27 cellular contexts compared by ENCODE assay signal in genomic region chr18:68314403-68314802, GRCh38.
A peak's percentile ranks its signal among the peaks of the same experiment; 100 is the strongest.
DNase-seq lines count a peak whose midpoint lies in the region; ATAC-seq and TF ChIP-seq lines count a peak whose summit lies in the region.
"Had no signal": no experiment of that assay in that cellular context is flagged by ENCODE, and none has a peak within 500 bp of the region (broad histone marks: within the 10 kb centered on the region; RNA-seq: fewer than 3 reads in every experiment).

No MANE protein-coding gene starts in this region.

- CTCF ChIA-PET in activated CD4-positive, alpha-beta T cell treated with anti-CD3 and anti-CD28 coated beads for 36 hours (lab: Charles Lee), result no interaction called here

- no peaks in the 10 kb centered on the region for H3K9me3 ChIP-seq in skeletal muscle satellite cell (replicated peaks; ENCODE audit: low read length)
- H3K9me3 ChIP-seq: gastrocnemius medialis, prostate gland, thoracic aorta had no signal

- H3K4me1 Mint-ChIP-seq in activated T-cell treated with anti-CD3 and anti-CD28 coated beads, Interleukin-2, amount 50 U/mL, for 72 hours (ENCODE audit: low read depth), result no peaks in the 10 kb centered on the region
- no peaks in the 10 kb centered on the region for H3K4me1 Mint-ChIP-seq in activated CD4-positive, alpha-beta T cell treated with anti-CD3 and anti-CD28 coated beads for 36 hours
- H3K4me1 Mint-ChIP-seq: B cell, GM23338, WTC11 had no signal

- peak overlapping the region; percentile 46 for H3K4me2 ChIP-seq in skeletal muscle satellite cell (ENCODE audit: low read length)
- H3K4me2 ChIP-seq: GM23338 had no signal

- H3K27me3 ChIP-seq in skeletal muscle satellite cell (ENCODE audit: control insufficient read depth, insufficient read depth, low read length), result no peaks in the 10 kb centered on the region
- H3K27me3 ChIP-seq: dorsolateral prefrontal cortex, gastrocnemius medialis had no signal

- no peak overlapping the region for H3K4me3 ChIP-seq in fibroblast of mammary gland (ENCODE audit: control insufficient read depth, low read depth, low read length)
- H3K4me3 ChIP-seq in skeletal muscle satellite cell (ENCODE audit: low read length), result no peak overlapping the region
- H3K4me3 ChIP-seq: dorsolateral prefrontal cortex, gastrocnemius medialis, GM23338, K562, prostate gland, SK-N-MC, thoracic aorta had no signal

- no peak overlapping the region for H3K9ac ChIP-seq in skeletal muscle satellite cell (ENCODE audit: low read depth, low read length)

- TF ChIP-seq CTCF in fibroblast of mammary gland (conservative IDR thresholded peaks at IDR 0.05; ENCODE audit: control insufficient read depth, insufficient read depth, low read depth, low read length), result no peak

- no peaks in the 10 kb centered on the region for H3K36me3 Mint-ChIP-seq in activated T-cell treated with anti-CD3 and anti-CD28 coated beads, Interleukin-2, amount 50 U/mL, for 72 hours (ENCODE audit: insufficient read depth in 2 of 2)
- H3K36me3 Mint-ChIP-seq in activated CD4-positive, alpha-beta T cell treated with anti-CD3 and anti-CD28 coated beads for 36 hours (ENCODE audit: low read depth), result no peaks in the 10 kb centered on the region
- H3K36me3 Mint-ChIP-seq: WTC11 had no signal

- POLR2A ChIA-PET in activated CD4-positive, alpha-beta T cell treated with anti-CD3 and anti-CD28 coated beads for 36 hours (lab: Charles Lee), result no interaction called here

- no peaks in the 10 kb centered on the region for H3K36me3 ChIP-seq in skeletal muscle satellite cell (ENCODE audit: insufficient read depth, low read length)
- H3K36me3 ChIP-seq: gastrocnemius medialis, prostate gland, thoracic aorta had no signal

- no peak overlapping the region for H3K4me3 Mint-ChIP-seq in activated T-cell treated with anti-CD3 and anti-CD28 coated beads, Interleukin-2, amount 50 U/mL, for 72 hours
- no peak overlapping the region for H3K4me3 Mint-ChIP-seq in activated CD4-positive, alpha-beta T cell treated with anti-CD3 and anti-CD28 coated beads for 36 hours
- H3K4me3 Mint-ChIP-seq: B cell, GM23338, WTC11 had no signal

- DNase-seq in GM04504 (ENCODE audit: low read depth), result peak; percentile 18
- peak; percentile 54 for DNase-seq in RPMI7951 (ENCODE audit: low read depth)
- peak; percentile 15 for DNase-seq in fibroblast of mammary gland (ENCODE audit: low read depth)
- DNase-seq in sciatic nerve (ENCODE audit: low spot score), result no peak
- no peak for DNase-seq in activated T-cell treated with anti-CD3 and anti-CD28 coated beads, Interleukin-2, amount 50 U/mL, for 72 hours
- no peak for DNase-seq in activated CD4-positive, alpha-beta T cell treated with anti-CD3 and anti-CD28 coated beads for 36 hours
- DNase-seq: activated CD4-positive, alpha-beta T cell treated with anti-CD3 and anti-CD28 coated beads, Interleukin-2, amount 50 U/mL, for 48 hours; activated effector memory CD4-positive, alpha-beta T cell treated with anti-CD3 and anti-CD28 coated beads, Interleukin-2, amount 50 U/mL, for 16 hours; amygdala; caudate nucleus; DMS79; dorsolateral prefrontal cortex; gastrocnemius medialis; kidney glomerular epithelial cell; NCI-H146; NCI-H524; small intestine; stimulated activated naive CD4-positive, alpha-beta T cell had no signal

- H3K9me3 Mint-ChIP-seq in activated T-cell treated with anti-CD3 and anti-CD28 coated beads, Interleukin-2, amount 50 U/mL, for 72 hours, result no peaks in the 10 kb centered on the region
- peaks cover 7% of the 10 kb centered on the region for H3K9me3 Mint-ChIP-seq in activated CD4-positive, alpha-beta T cell treated with anti-CD3 and anti-CD28 coated beads for 36 hours (ENCODE audit: low read depth)
- H3K9me3 Mint-ChIP-seq: GM23338 had no signal

- H3K27me3 Mint-ChIP-seq in activated T-cell treated with anti-CD3 and anti-CD28 coated beads, Interleukin-2, amount 50 U/mL, for 72 hours (ENCODE audit: low read depth), result no peaks in the 10 kb centered on the region
- no peaks in the 10 kb centered on the region for H3K27me3 Mint-ChIP-seq in activated CD4-positive, alpha-beta T cell treated with anti-CD3 and anti-CD28 coated beads for 36 hours
- H3K27me3 Mint-ChIP-seq: B cell had no signal

- peaks cover 27% of the 10 kb centered on the region for H3K4me1 ChIP-seq in skeletal muscle satellite cell (ENCODE audit: control insufficient read depth, insufficient read depth, low read length)
- H3K4me1 ChIP-seq: gastrocnemius medialis, prostate gland had no signal

- intact Hi-C loops in sciatic nerve (cut with DNase I), result no loop called here
- intact Hi-C loops in activated CD4-positive, alpha-beta T cell treated with anti-CD3 and anti-CD28 coated beads for 36 hours (cut with DNase I, micrococcal nuclease), result no loop called here

- H3K27ac Mint-ChIP-seq in activated T-cell treated with anti-CD3 and anti-CD28 coated beads, Interleukin-2, amount 50 U/mL, for 72 hours, result no peak overlapping the region
- H3K27ac Mint-ChIP-seq in activated CD4-positive, alpha-beta T cell treated with anti-CD3 and anti-CD28 coated beads for 36 hours, result no peak overlapping the region
- H3K27ac Mint-ChIP-seq: B cell, GM23338, WTC11 had no signal

- ATAC-seq in sciatic nerve (no peak), GM19395 (IDR thresholded peaks at IDR 0.05; ENCODE audit: unreplicated experiment) (no peak)
- ATAC-seq in activated T-cell treated with anti-CD3 and anti-CD28 coated beads, Interleukin-2, amount 50 U/mL, for 72 hours (replicated peaks in 1 of 2), result no peak
- ATAC-seq in activated CD4-positive, alpha-beta T cell treated with anti-CD3 and anti-CD28 coated beads for 36 hours, result no peak
- ATAC-seq: gastrocnemius medialis, GM23338, K562, WTC11 had no signal

Comparison
In these comparisons a context has a peak if more than half of its experiments do, and no peak if none do; other contexts are left out.
1. DNase-seq: peak in GM04504 (single experiment), RPMI7951 (single experiment) and fibroblast of mammary gland (single experiment); none in sciatic nerve (single experiment), activated T-cell treated with anti-CD3 and anti-CD28 coated beads, Interleukin-2, amount 50 U/mL, for 72 hours (0 of 2) and activated CD4-positive, alpha-beta T cell treated with anti-CD3 and anti-CD28 coated beads for 36 hours (single experiment).